Comparison of ENCODE assay signal across 11 cellular contexts in genomic region chr15:64754663-64755426, GRCh38. TPM values are rescaled to one million over a fixed set of nuclear protein-coding genes. Genes with fewer than 3 reads are reported as not detected.
DNase-seq lines count a peak whose midpoint lies in the region; ATAC-seq, FAIRE-seq and TF ChIP-seq lines count a peak whose summit lies in the region.
"Had no signal": no experiment of that assay in that cellular context is flagged by ENCODE, and none has a peak within 500 bp of the region (broad histone marks: within the 10 kb centered on the region; RNA-seq: fewer than 3 reads in every experiment).

No MANE protein-coding gene starts in this region.

- peaks cover 0 to 21% (median 0%) of the 10 kb centered on the region in 11 experiments; a peak in 3 of 22 replicates for H3K27me3 ChIP-seq in BLaER1 treated with 17β-estradiol and CSF1 and Interleukin-3, amounts not matched to agents 10 nM and 100 nM

- H3K27ac ChIP-seq in BLaER1 treated with 17β-estradiol and CSF1 and Interleukin-3, amounts not matched to agents 10 nM and 100 nM: peak overlapping the region in 5 of 11 experiments; percentile 18 to 59 (median 57); a peak in 6 of 22 replicates

- peak overlapping the region in 8 of 10 experiments; percentile 10 to 50 (median 42); a peak in 12 of 20 replicates for H3K4me3 ChIP-seq in BLaER1 treated with 17β-estradiol and CSF1 and Interleukin-3, amounts not matched to agents 10 nM and 100 nM

- ATAC-seq in GM19467 (IDR thresholded peaks at IDR 0.05; ENCODE audit: unreplicated experiment): peak; percentile 54
- ATAC-seq in HG03442 (IDR thresholded peaks at IDR 0.05; ENCODE audit: unreplicated experiment): peak; percentile 48
- ATAC-seq in left ventricle myocardium superior: peak; percentile 51
- ATAC-seq: T-cell had no signal

- FAIRE-seq in HTR-8/SVneo (lab: Jason Lieb, UNC): no peak

- no peak overlapping the region for H3K4me3 Mint-ChIP-seq in progenitor cell of endocrine pancreas (ENCODE audit: low read depth)
- H3K4me3 Mint-ChIP-seq: T-cell had no signal

- intact Hi-C loops in left ventricle myocardium superior (cut with micrococcal nuclease): no loop called here

- no peaks in the 10 kb centered on the region for H3K9me3 ChIP-seq in BLaER1 treated with 17β-estradiol and CSF1 and Interleukin-3, amounts not matched to agents 10 nM and 100 nM (replicated peaks in 1 of 11)

- H3K9ac ChIP-seq in BLaER1 treated with 17β-estradiol and CSF1 and Interleukin-3, amounts not matched to agents 10 nM and 100 nM: peak overlapping the region in 7 of 11 experiments; percentile 37 to 59 (median 57); a peak in 11 of 22 replicates

- H3K4me1 ChIP-seq in BLaER1 treated with 17β-estradiol and CSF1 and Interleukin-3, amounts not matched to agents 10 nM and 100 nM: peaks cover 31 to 84% (median 49%) of the 10 kb centered on the region in 10 experiments

- no peaks in the 10 kb centered on the region for H3K36me3 ChIP-seq in BLaER1 treated with 17β-estradiol and CSF1 and Interleukin-3, amounts not matched to agents 10 nM and 100 nM

- no peaks in the 10 kb centered on the region for H3K9me3 Mint-ChIP-seq in progenitor cell of endocrine pancreas (ENCODE audit: low read depth)
- H3K9me3 Mint-ChIP-seq: T-cell had no signal

- H3K27me3 Mint-ChIP-seq in progenitor cell of endocrine pancreas: no peaks in the 10 kb centered on the region

- TF ChIP-seq CTCF in progenitor cell of endocrine pancreas (IDR thresholded peaks at IDR 0.05; ENCODE audit: unreplicated experiment): no peak

- H3K36me3 Mint-ChIP-seq in progenitor cell of endocrine pancreas (ENCODE audit: insufficient read depth): peaks cover 3% of the 10 kb centered on the region
- H3K36me3 Mint-ChIP-seq: T-cell had no signal

- H3K4me2 ChIP-seq in BLaER1 treated with 17β-estradiol and CSF1 and Interleukin-3, amounts not matched to agents 10 nM and 100 nM: peak overlapping the region; percentile 54 to 98 (median 87)

- no peaks in the 10 kb centered on the region for H3K4me1 Mint-ChIP-seq in progenitor cell of endocrine pancreas (ENCODE audit: low read depth)
- H3K4me1 Mint-ChIP-seq: T-cell had no signal

- no peaks in the 10 kb centered on the region for H4K20me1 ChIP-seq in BLaER1 treated with 17β-estradiol and CSF1 and Interleukin-3, amounts not matched to agents 10 nM and 100 nM

- no peak for DNase-seq in left ventricle myocardium superior
- DNase-seq in HTR-8/SVneo (ENCODE audit: insufficient read length, low spot score): no peak
- no peak for DNase-seq in progenitor cell of endocrine pancreas (ENCODE audit: low spot score, unreplicated experiment)
- no peak for DNase-seq in epidermal melanocyte (ENCODE audit: insufficient read length, low spot score)
- DNase-seq in amniotic stem cell (lab: John Stamatoyannopoulos, UW): no peak
- DNase-seq: NCI-H1436 treated with DMSO at 0.1 percent for 48 hours; stimulated activated naive CD4-positive, alpha-beta T cell treated with Interleukin-2 at 50 U/mL for 16 hours; T-cell had no signal

- H3K27ac Mint-ChIP-seq in progenitor cell of endocrine pancreas: no peak overlapping the region
- H3K27ac Mint-ChIP-seq: T-cell had no signal

RNA-seq across cellular contexts. Expression of gene RBPMS2, which starts 20.5 kb away (rescaled TPM):
- total RNA-seq in left ventricle myocardium superior: 213 TPM
- total RNA-seq in progenitor cell of endocrine pancreas: 37.5 and 39.8 TPM in 2 replicates
